Comparison of ENCODE assay signal across 9 cellular contexts in genomic region chr11:113991170-113991569, GRCh38. TPM values are rescaled to one million over a fixed set of nuclear protein-coding genes. Genes with fewer than 3 reads are reported as not detected.
A peak's percentile ranks its signal among the peaks of the same experiment; 100 is the strongest.
DNase-seq lines count a peak whose midpoint lies in the region; FAIRE-seq and TF ChIP-seq lines count a peak whose summit lies in the region.
"Had no signal": no experiment of that assay in that cellular context is flagged by ENCODE, and none has a peak within 500 bp of the region (broad histone marks: within the 10 kb centered on the region; RNA-seq: fewer than 3 reads in every experiment).

No MANE protein-coding gene starts in this region.

- DNase-seq in H54 (ENCODE audit: insufficient read length, low spot score) = peak; percentile 20
- DNase-seq in NB4 (ENCODE audit: low read depth) = peak; percentile 53
- DNase-seq in ecto neural progenitor cell (ENCODE audit: low spot score) = peak; percentile 75
- peak; percentile 27 for DNase-seq in mucosa of gallbladder (ENCODE audit: low spot score)
- no peak for DNase-seq in NCI-H345 treated with DMSO at 0.1 percent for 48 hours (lab: John Stamatoyannopoulos, UW; ENCODE audit: unreplicated experiment)
- DNase-seq in SKM-1 (lab: John Stamatoyannopoulos, UW; ENCODE audit: unreplicated experiment) = no peak
- no peak for DNase-seq in NCI-H2196 (lab: John Stamatoyannopoulos, UW; ENCODE audit: unreplicated experiment)
- DNase-seq: activated B cell treated with CpG ODN at 0.5 μM for 24 hours, NCI-H1694 had no signal

- no peak overlapping the region for H3K4me3 ChIP-seq in NB4 (ENCODE audit: low read depth, low read length)

- TF ChIP-seq POLR2A in H54 (IDR thresholded peaks at IDR 0.05; ENCODE audit: low read depth, low read length) = no peak
- no peak for TF ChIP-seq POLR2A in NB4 (IDR thresholded peaks at IDR 0.05; ENCODE audit: extremely low read depth, insufficient read length)

- no peak for FAIRE-seq in H54 (lab: Jason Lieb, UNC)

- TF ChIP-seq CTCF in NB4 (IDR thresholded peaks at IDR 0.05; ENCODE audit: low read depth, low read length) = no peak

RNA-seq across cellular contexts. Expression of gene HTR3A, which starts 16.3 kb away (rescaled TPM):
- 0.29 TPM for total RNA-seq in mucosa of gallbladder

Comparison
In these comparisons a context has a peak if more than half of its experiments do, and no peak if none do; other contexts are left out.
1. DNase-seq: peak in H54 (single experiment), NB4 (single experiment), ecto neural progenitor cell (single experiment) and mucosa of gallbladder (single experiment); none in NCI-H345 treated with DMSO at 0.1 percent for 48 hours (single experiment), SKM-1 (single experiment) and NCI-H2196 (single experiment).